2 cellular contexts compared by ENCODE assay signal in the genomic region with DNA sequence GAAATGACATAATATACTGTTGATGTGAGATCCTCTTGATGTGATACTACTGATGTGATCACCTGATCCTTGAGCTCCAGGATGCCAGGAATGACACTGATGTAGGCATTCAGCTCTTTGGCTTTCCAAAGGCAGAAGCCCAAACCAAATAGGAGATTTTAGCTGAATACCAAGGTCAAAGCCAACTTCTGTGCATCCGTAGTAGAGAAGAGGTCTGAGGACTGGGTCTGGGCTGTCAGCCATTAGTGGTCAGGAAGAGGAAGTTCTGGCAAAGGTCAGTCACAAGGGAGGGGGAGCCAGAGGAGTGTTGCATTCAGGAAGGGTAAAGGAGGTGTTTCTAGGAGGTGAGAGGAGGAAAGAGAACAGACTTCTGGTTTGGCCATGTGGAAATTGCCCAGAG.
TF ChIP-seq lines count a peak whose summit lies in the region.

No MANE protein-coding gene starts in this region.

TF ChIP-seq in liver, 16 proteins besides CTCF, POLR2A, EP300 and RAD21:
- TF ChIP-seq EGR1 (IDR thresholded peaks at IDR 0.05; ENCODE audit: low read depth in 2 of 2) = no peak
- no peak for TF ChIP-seq RXRA (IDR thresholded peaks at IDR 0.05)
- no peak for TF ChIP-seq FOXA1 (IDR thresholded peaks at IDR 0.05)
- TF ChIP-seq NR2F2 (IDR thresholded peaks at IDR 0.05) = peak; percentile 90
- no peak for TF ChIP-seq SP1 (IDR thresholded peaks at IDR 0.05)
- TF ChIP-seq, protein P1, sequence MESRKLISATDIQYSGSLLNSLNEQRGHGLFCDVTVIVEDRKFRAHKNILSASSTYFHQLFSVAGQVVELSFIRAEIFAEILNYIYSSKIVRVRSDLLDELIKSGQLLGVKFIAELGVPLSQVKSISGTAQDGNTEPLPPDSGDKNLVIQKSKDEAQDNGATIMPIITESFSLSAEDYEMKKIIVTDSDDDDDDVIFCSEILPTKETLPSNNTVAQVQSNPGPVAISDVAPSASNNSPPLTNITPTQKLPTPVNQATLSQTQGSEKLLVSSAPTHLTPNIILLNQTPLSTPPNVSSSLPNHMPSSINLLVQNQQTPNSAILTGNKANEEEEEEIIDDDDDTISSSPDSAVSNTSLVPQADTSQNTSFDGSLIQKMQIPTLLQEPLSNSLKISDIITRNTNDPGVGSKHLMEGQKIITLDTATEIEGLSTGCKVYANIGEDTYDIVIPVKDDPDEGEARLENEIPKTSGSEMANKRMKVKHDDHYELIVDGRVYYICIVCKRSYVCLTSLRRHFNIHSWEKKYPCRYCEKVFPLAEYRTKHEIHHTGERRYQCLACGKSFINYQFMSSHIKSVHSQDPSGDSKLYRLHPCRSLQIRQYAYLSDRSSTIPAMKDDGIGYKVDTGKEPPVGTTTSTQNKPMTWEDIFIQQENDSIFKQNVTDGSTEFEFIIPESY (IDR thresholded peaks at IDR 0.05) = no peak
- TF ChIP-seq YY1 (IDR thresholded peaks at IDR 0.05) = no peak
- TF ChIP-seq, protein P2, sequence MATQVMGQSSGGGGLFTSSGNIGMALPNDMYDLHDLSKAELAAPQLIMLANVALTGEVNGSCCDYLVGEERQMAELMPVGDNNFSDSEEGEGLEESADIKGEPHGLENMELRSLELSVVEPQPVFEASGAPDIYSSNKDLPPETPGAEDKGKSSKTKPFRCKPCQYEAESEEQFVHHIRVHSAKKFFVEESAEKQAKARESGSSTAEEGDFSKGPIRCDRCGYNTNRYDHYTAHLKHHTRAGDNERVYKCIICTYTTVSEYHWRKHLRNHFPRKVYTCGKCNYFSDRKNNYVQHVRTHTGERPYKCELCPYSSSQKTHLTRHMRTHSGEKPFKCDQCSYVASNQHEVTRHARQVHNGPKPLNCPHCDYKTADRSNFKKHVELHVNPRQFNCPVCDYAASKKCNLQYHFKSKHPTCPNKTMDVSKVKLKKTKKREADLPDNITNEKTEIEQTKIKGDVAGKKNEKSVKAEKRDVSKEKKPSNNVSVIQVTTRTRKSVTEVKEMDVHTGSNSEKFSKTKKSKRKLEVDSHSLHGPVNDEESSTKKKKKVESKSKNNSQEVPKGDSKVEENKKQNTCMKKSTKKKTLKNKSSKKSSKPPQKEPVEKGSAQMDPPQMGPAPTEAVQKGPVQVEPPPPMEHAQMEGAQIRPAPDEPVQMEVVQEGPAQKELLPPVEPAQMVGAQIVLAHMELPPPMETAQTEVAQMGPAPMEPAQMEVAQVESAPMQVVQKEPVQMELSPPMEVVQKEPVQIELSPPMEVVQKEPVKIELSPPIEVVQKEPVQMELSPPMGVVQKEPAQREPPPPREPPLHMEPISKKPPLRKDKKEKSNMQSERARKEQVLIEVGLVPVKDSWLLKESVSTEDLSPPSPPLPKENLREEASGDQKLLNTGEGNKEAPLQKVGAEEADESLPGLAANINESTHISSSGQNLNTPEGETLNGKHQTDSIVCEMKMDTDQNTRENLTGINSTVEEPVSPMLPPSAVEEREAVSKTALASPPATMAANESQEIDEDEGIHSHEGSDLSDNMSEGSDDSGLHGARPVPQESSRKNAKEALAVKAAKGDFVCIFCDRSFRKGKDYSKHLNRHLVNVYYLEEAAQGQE (IDR thresholded peaks at IDR 0.05) = no peak

TF ChIP-seq in HepG2, 621 proteins besides CTCF, POLR2A, EP300 and RAD21:
- TF ChIP-seq U2AF2 (IDR thresholded peaks at IDR 0.05; ENCODE audit: low read depth, low read length) = no peak
- TF ChIP-seq, protein P3, sequence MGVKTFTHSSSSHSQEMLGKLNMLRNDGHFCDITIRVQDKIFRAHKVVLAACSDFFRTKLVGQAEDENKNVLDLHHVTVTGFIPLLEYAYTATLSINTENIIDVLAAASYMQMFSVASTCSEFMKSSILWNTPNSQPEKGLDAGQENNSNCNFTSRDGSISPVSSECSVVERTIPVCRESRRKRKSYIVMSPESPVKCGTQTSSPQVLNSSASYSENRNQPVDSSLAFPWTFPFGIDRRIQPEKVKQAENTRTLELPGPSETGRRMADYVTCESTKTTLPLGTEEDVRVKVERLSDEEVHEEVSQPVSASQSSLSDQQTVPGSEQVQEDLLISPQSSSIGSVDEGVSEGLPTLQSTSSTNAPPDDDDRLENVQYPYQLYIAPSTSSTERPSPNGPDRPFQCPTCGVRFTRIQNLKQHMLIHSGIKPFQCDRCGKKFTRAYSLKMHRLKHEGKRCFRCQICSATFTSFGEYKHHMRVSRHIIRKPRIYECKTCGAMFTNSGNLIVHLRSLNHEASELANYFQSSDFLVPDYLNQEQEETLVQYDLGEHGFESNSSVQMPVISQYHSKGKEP (CRISPR knock-in tag; IDR thresholded peaks at IDR 0.05) = no peak
- TF ChIP-seq SOX13 (IDR thresholded peaks at IDR 0.05) = no peak
- no peak for TF ChIP-seq SOX13 (CRISPR knock-in tag; conservative IDR thresholded peaks at IDR 0.05 in 1 of 2, IDR thresholded peaks at IDR 0.05 in 1 of 2)
- no peak for TF ChIP-seq RCOR2 (CRISPR knock-in tag; IDR thresholded peaks at IDR 0.05)
- no peak for TF ChIP-seq ZNF619 (CRISPR knock-in tag; IDR thresholded peaks at IDR 0.05)
